ENCODE assay signal across 1 cellular context in genomic region chr12:120421701-120422100, GRCh38.
TF ChIP-seq lines count a peak whose summit lies in the region.

No MANE protein-coding gene starts in this region.

TF ChIP-seq in WTC11, 78 proteins besides CTCF, POLR2A, EP300 and RAD21 (continued from another document):
- TF ChIP-seq PREB (CRISPR knock-in tag; IDR thresholded peaks at IDR 0.05; ENCODE audit: borderline replicate concordance) (no peak), CDX4 (CRISPR knock-in tag; IDR thresholded peaks at IDR 0.05; ENCODE audit: borderline replicate concordance) (no peak), KAT7 (CRISPR knock-in tag; IDR thresholded peaks at IDR 0.05; ENCODE audit: borderline replicate concordance) (no peak)
TF ChIP-seq in WTC11: peak in this region for 0.
